Comparison of ENCODE assay signal across 8 cellular contexts in genomic region chr9:131678499-131679111, GRCh38.
DNase-seq lines count a peak whose midpoint lies in the region; ATAC-seq lines count a peak whose summit lies in the region.

No MANE protein-coding gene starts in this region.

- H3K4me1 ChIP-seq in mucosa of rectum (ENCODE audit: control insufficient read depth in 2 of 2, insufficient read depth in 2 of 2, low read length in 2 of 2), result peaks cover 28 to 32% of the 10 kb centered on the region in 2 donors

- peak overlapping the region; percentile 80 to 89 for H3K27ac ChIP-seq in mucosa of rectum (ENCODE audit: low read depth in 2 of 2, low read length in 2 of 2)

- peak; percentile 52 for DNase-seq in NCI-H510A treated with DMSO at 0.1 percent for 48 hours (lab: John Stamatoyannopoulos, UW)
- DNase-seq in activated CD4-positive, alpha-beta memory T cell treated with anti-CD3 and anti-CD28 coated beads, Interleukin-2, amount 10 ng/mL, durations not matched to agents 7 days and 5 days, result peak; percentile 89
- DNase-seq in effector memory CD8-positive, alpha-beta T cell, result peak; percentile 66 to 74 (median 71)
- DNase-seq in stimulated activated CD8-positive, alpha-beta memory T cell treated with anti-CD3 and anti-CD28 coated beads, Interleukin-7, amount 100 ng/mL, for 4 hours (ENCODE audit: low read depth in 2 of 2), result peak; percentile 78 to 79
- DNase-seq in NCI-H748 (lab: John Stamatoyannopoulos, UW; ENCODE audit: unreplicated experiment), result no peak

- H3K9me3 ChIP-seq in mucosa of rectum (ENCODE audit: control insufficient read depth in 2 of 2, low read length in 2 of 2), result no peaks in the 10 kb centered on the region

- POLR2A ChIA-PET in activated CD4-positive, alpha-beta memory T cell treated with anti-CD3 and anti-CD28 coated beads, Interleukin-2, amount 10 ng/mL, durations not matched to agents 7 days and 5 days (lab: Charles Lee), result interaction anchor here (0.7 to 9.2 kb wide), 30 partner anchors 10 to 407 kb away, joined by 3 to 362 read pairs (median 10); partner anchors contain the start of gene RAPGEF1

- no peak overlapping the region for H3K4me3 ChIP-seq in mucosa of rectum (ENCODE audit: low read length in 2 of 2)

- H3K36me3 ChIP-seq in mucosa of rectum (ENCODE audit: control insufficient read depth in 2 of 2, insufficient read depth in 2 of 2, low read length in 2 of 2), result no peaks in the 10 kb centered on the region

- no peaks in the 10 kb centered on the region for H3K27me3 ChIP-seq in mucosa of rectum (ENCODE audit: control insufficient read depth in 2 of 2, insufficient read depth in 2 of 2, low read length in 2 of 2)

- peak overlapping the region; percentile 18 to 65 for H3K9ac ChIP-seq in mucosa of rectum (ENCODE audit: low read depth in 1 of 2, low read length in 2 of 2)

- no peaks in the 10 kb centered on the region for H3K9me3 Mint-ChIP-seq in activated CD4-positive, alpha-beta memory T cell treated with anti-CD3 and anti-CD28 coated beads, Interleukin-2, amount 10 ng/mL, durations not matched to agents 7 days and 5 days
- no peaks in the 10 kb centered on the region for H3K9me3 Mint-ChIP-seq in effector memory CD8-positive, alpha-beta T cell

- peaks cover 36% of the 10 kb centered on the region for H3K36me3 Mint-ChIP-seq in activated CD4-positive, alpha-beta memory T cell treated with anti-CD3 and anti-CD28 coated beads, Interleukin-2, amount 10 ng/mL, durations not matched to agents 7 days and 5 days (ENCODE audit: low read depth)
- peaks cover 24% of the 10 kb centered on the region for H3K36me3 Mint-ChIP-seq in effector memory CD8-positive, alpha-beta T cell (ENCODE audit: insufficient read depth)

- ATAC-seq in GM18511 (IDR thresholded peaks at IDR 0.05; ENCODE audit: unreplicated experiment) (peak; percentile 90), HG02763 (IDR thresholded peaks at IDR 0.05; ENCODE audit: unreplicated experiment) (peak; percentile 52)
- peak; percentile 93 for ATAC-seq in effector memory CD8-positive, alpha-beta T cell (replicated peaks)

- H3K27me3 Mint-ChIP-seq in activated CD4-positive, alpha-beta memory T cell treated with anti-CD3 and anti-CD28 coated beads, Interleukin-2, amount 10 ng/mL, durations not matched to agents 7 days and 5 days, result no peaks in the 10 kb centered on the region
- H3K27me3 Mint-ChIP-seq in effector memory CD8-positive, alpha-beta T cell, result no peaks in the 10 kb centered on the region

- peak overlapping the region; percentile 95 for H3K27ac Mint-ChIP-seq in activated CD4-positive, alpha-beta memory T cell treated with anti-CD3 and anti-CD28 coated beads, Interleukin-2, amount 10 ng/mL, durations not matched to agents 7 days and 5 days
- H3K27ac Mint-ChIP-seq in effector memory CD8-positive, alpha-beta T cell, result peak overlapping the region; percentile 95 to 99

- H3K4me3 Mint-ChIP-seq in activated CD4-positive, alpha-beta memory T cell treated with anti-CD3 and anti-CD28 coated beads, Interleukin-2, amount 10 ng/mL, durations not matched to agents 7 days and 5 days, result peak overlapping the region; percentile 46
- peak overlapping the region; percentile 79 to 85 for H3K4me3 Mint-ChIP-seq in effector memory CD8-positive, alpha-beta T cell

- H3K4me1 Mint-ChIP-seq in activated CD4-positive, alpha-beta memory T cell treated with anti-CD3 and anti-CD28 coated beads, Interleukin-2, amount 10 ng/mL, durations not matched to agents 7 days and 5 days, result peaks cover 86% of the 10 kb centered on the region
- H3K4me1 Mint-ChIP-seq in effector memory CD8-positive, alpha-beta T cell (ENCODE audit: low read depth in 2 of 2), result peaks cover 69 to 74% of the 10 kb centered on the region in 2 donors

- CTCF ChIA-PET in activated CD4-positive, alpha-beta memory T cell treated with anti-CD3 and anti-CD28 coated beads, Interleukin-2, amount 10 ng/mL, durations not matched to agents 7 days and 5 days (lab: Charles Lee), result interaction anchor here (0.6 to 8.8 kb wide), 16 partner anchors 10 to 178 kb away, joined by 3 to 87 read pairs (median 6); partner anchors contain the start of gene RAPGEF1
